ENCODE assay signal across 8 cellular contexts in genomic region chrX:147803948-147804347, GRCh38.
A peak's percentile ranks its signal among the peaks of the same experiment; 100 is the strongest.
DNase-seq lines count a peak whose midpoint lies in the region; ATAC-seq and FAIRE-seq lines count a peak whose summit lies in the region.

No MANE protein-coding gene starts in this region.

- DNase-seq in NCI-H524 (lab: John Stamatoyannopoulos, UW) (peak; percentile 27 to 49), NCI-H524 treated with DMSO at 0.1 percent for 48 hours (lab: John Stamatoyannopoulos, UW) (no peak), RCC 7860 (ENCODE audit: low spot score) (peak; percentile 5), kidney tubule cell (ENCODE audit: low spot score) (peak; percentile 38), HCEC 1CT (no peak)
- DNase-seq in activated T-cell treated with anti-CD3 and anti-CD28 coated beads, Interleukin-2, amount 50 U/mL, for 1 hour, result no peak

- FAIRE-seq in RCC 7860 (lab: Jason Lieb, UNC), result no peak

- ATAC-seq in HG02885 (IDR thresholded peaks at IDR 0.05; ENCODE audit: poor library complexity, unreplicated experiment) (peak; percentile 81), HG03565 (IDR thresholded peaks at IDR 0.05; ENCODE audit: unreplicated experiment) (no peak)

Comparison
In these comparisons a context has a peak if more than half of its experiments do, and no peak if none do; other contexts are left out.
1. DNase-seq: peak in NCI-H524 (2 of 2), RCC 7860 (single experiment) and kidney tubule cell (single experiment); none in NCI-H524 treated with DMSO at 0.1 percent for 48 hours (single experiment), activated T-cell treated with anti-CD3 and anti-CD28 coated beads, Interleukin-2, amount 50 U/mL, for 1 hour (single experiment) and HCEC 1CT (single experiment).